19 cellular contexts compared by ENCODE assay signal in the genomic region with DNA sequence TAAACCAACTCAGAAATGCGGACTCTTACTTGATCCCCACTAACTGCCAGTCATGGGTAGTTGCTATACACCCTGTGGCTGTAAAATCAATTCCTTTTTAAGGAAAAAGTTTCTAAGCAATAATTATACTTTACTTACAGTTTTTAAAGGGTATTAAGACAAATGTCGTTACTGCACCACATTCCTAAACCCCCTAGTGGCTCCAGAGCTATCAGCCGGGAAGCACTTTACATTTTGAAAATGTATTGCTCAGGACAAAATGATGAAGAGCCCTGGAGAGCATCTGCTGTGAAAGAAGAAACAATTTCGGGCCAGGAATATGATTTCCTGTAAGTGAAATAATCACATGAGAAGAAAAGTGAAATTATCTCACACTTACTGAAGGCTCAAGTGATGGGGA. TPM values are rescaled to one million over a fixed set of nuclear protein-coding genes. Genes with fewer than 3 reads are reported as not detected.
A peak's percentile ranks its signal among the peaks of the same experiment; 100 is the strongest.
DNase-seq lines count a peak whose midpoint lies in the region; ATAC-seq and TF ChIP-seq lines count a peak whose summit lies in the region.
"Had no signal": no experiment of that assay in that cellular context is flagged by ENCODE, and none has a peak within 500 bp of the region (broad histone marks: within the 10 kb centered on the region; RNA-seq: fewer than 3 reads in every experiment).

No MANE protein-coding gene starts in this region.

- peak; percentile 20 to 55; a peak in 2 of 4 replicates for TF ChIP-seq CTCF in GM23338 (conservative IDR thresholded peaks at IDR 0.05; ENCODE audit: low read depth in 2 of 2)
- TF ChIP-seq CTCF in WTC11 (IDR thresholded peaks at IDR 0.05): no peak
- TF ChIP-seq CTCF in glutamatergic neuron (IDR thresholded peaks at IDR 0.05; ENCODE audit: partially characterized antibody, unreplicated experiment): no peak
- peak; percentile 32 for TF ChIP-seq CTCF in type B pancreatic cell (conservative IDR thresholded peaks at IDR 0.05)

- POLR2A ChIA-PET in WTC11 (lab: Charles Lee): no interaction called here
- POLR2A ChIA-PET in activated CD4-positive, alpha-beta T cell treated with anti-CD3 and anti-CD28 coated beads, Interleukin-2, amount 10 ng/mL, durations not matched to agents 7 days and 5 days (lab: Charles Lee): no interaction called here
- POLR2A ChIA-PET in activated CD4-positive, alpha-beta memory T cell treated with anti-CD3 and anti-CD28 coated beads for 36 hours (lab: Charles Lee): no interaction called here

- H3K4me1 Mint-ChIP-seq in GM23338 (peaks cover 4% of the 10 kb centered on the region), WTC11 (peaks cover 5% of the 10 kb centered on the region), glutamatergic neuron (ENCODE audit: low read depth, unreplicated experiment) (peaks cover 14% of the 10 kb centered on the region), type B pancreatic cell (ENCODE audit: unreplicated experiment) (peaks cover 27% of the 10 kb centered on the region)
- no peaks in the 10 kb centered on the region for H3K4me1 Mint-ChIP-seq in activated CD4-positive, alpha-beta T cell treated with anti-CD3 and anti-CD28 coated beads, Interleukin-2, amount 10 ng/mL, durations not matched to agents 7 days and 5 days
- no peaks in the 10 kb centered on the region for H3K4me1 Mint-ChIP-seq in activated CD4-positive, alpha-beta memory T cell treated with anti-CD3 and anti-CD28 coated beads for 36 hours (ENCODE audit: low read depth)
- H3K4me1 Mint-ChIP-seq: CD4-positive, CD25-positive, alpha-beta regulatory T cell had no signal

- no peak; the same call in 2 of the 3 replicates for ATAC-seq in GM23338
- ATAC-seq in WTC11: peak; percentile 28; the same call in 1 of the 2 replicates
- no peak for ATAC-seq in GM19467 (IDR thresholded peaks at IDR 0.05; ENCODE audit: unreplicated experiment)
- ATAC-seq: A549; CD8-positive, alpha-beta T cell had no signal

- no peak overlapping the region for H3K4me3 ChIP-seq in GM23338
- H3K4me3 ChIP-seq: A549, GM23248 had no signal

- H3K9me3 Mint-ChIP-seq in GM23338 (no peaks in the 10 kb centered on the region), WTC11 (0 out of 2 replicates have a peak, but pooled peaks cover 3% of the 10 kb centered on the region), glutamatergic neuron (ENCODE audit: unreplicated experiment) (no peaks in the 10 kb centered on the region), type B pancreatic cell (peaks cover 4% of the 10 kb centered on the region)
- H3K9me3 Mint-ChIP-seq in activated CD4-positive, alpha-beta T cell treated with anti-CD3 and anti-CD28 coated beads, Interleukin-2, amount 10 ng/mL, durations not matched to agents 7 days and 5 days: peaks cover 2% of the 10 kb centered on the region
- no peaks in the 10 kb centered on the region for H3K9me3 Mint-ChIP-seq in activated CD4-positive, alpha-beta memory T cell treated with anti-CD3 and anti-CD28 coated beads for 36 hours

- 0 out of 2 replicates have a peak, but pooled peaks cover 6% of the 10 kb centered on the region for H3K4me1 ChIP-seq in GM23338 (ENCODE audit: insufficient read depth)
- H3K4me1 ChIP-seq: A549, Caco-2 had no signal

- no peak overlapping the region for H3K4me2 ChIP-seq in GM23338
- H3K4me2 ChIP-seq: A549 had no signal

- no peaks in the 10 kb centered on the region for H4K20me1 ChIP-seq in GM23338 (replicated peaks; ENCODE audit: insufficient read depth)

- H3K9me2 ChIP-seq in GM23338 (ENCODE audit: insufficient read depth): no peaks in the 10 kb centered on the region; the same call in 1 of the 2 replicates

- intact Hi-C loops in activated CD4-positive, alpha-beta memory T cell treated with anti-CD3 and anti-CD28 coated beads for 36 hours (cut with micrococcal nuclease): no loop called here

- H3F3A ChIP-seq in GM23338 (replicated peaks; ENCODE audit: low read depth): no peaks in the 10 kb centered on the region

- H3K79me2 ChIP-seq in GM23338 (replicated peaks; ENCODE audit: insufficient read depth): no peaks in the 10 kb centered on the region

- H3K27me3 Mint-ChIP-seq in GM23338 (ENCODE audit: insufficient read depth, low read depth, poor library complexity) (no peaks in the 10 kb centered on the region), WTC11 (ENCODE audit: low read depth) (no peaks in the 10 kb centered on the region), glutamatergic neuron (ENCODE audit: unreplicated experiment) (peaks cover 2% of the 10 kb centered on the region), type B pancreatic cell (peaks cover 35% of the 10 kb centered on the region)
- no peaks in the 10 kb centered on the region for H3K27me3 Mint-ChIP-seq in activated CD4-positive, alpha-beta T cell treated with anti-CD3 and anti-CD28 coated beads, Interleukin-2, amount 10 ng/mL, durations not matched to agents 7 days and 5 days
- no peaks in the 10 kb centered on the region for H3K27me3 Mint-ChIP-seq in activated CD4-positive, alpha-beta memory T cell treated with anti-CD3 and anti-CD28 coated beads for 36 hours
- H3K27me3 Mint-ChIP-seq: CD4-positive, CD25-positive, alpha-beta regulatory T cell had no signal

- H3K4me3 Mint-ChIP-seq in GM23338 (no peak overlapping the region), WTC11 (no peak overlapping the region), glutamatergic neuron (ENCODE audit: unreplicated experiment) (no peak overlapping the region), type B pancreatic cell (no peak overlapping the region)
- H3K4me3 Mint-ChIP-seq in activated CD4-positive, alpha-beta T cell treated with anti-CD3 and anti-CD28 coated beads, Interleukin-2, amount 10 ng/mL, durations not matched to agents 7 days and 5 days: no peak overlapping the region
- H3K4me3 Mint-ChIP-seq in activated CD4-positive, alpha-beta memory T cell treated with anti-CD3 and anti-CD28 coated beads for 36 hours: no peak overlapping the region
- H3K4me3 Mint-ChIP-seq: CD4-positive, CD25-positive, alpha-beta regulatory T cell; CD8-positive, alpha-beta T cell had no signal

- H3K36me3 Mint-ChIP-seq in GM23338 (ENCODE audit: low read depth) (no peaks in the 10 kb centered on the region; the same call in 2 of the 3 replicates), WTC11 (no peaks in the 10 kb centered on the region), glutamatergic neuron (ENCODE audit: unreplicated experiment) (peaks cover 7% of the 10 kb centered on the region), type B pancreatic cell (peaks cover 11% of the 10 kb centered on the region)
- no peaks in the 10 kb centered on the region for H3K36me3 Mint-ChIP-seq in activated CD4-positive, alpha-beta T cell treated with anti-CD3 and anti-CD28 coated beads, Interleukin-2, amount 10 ng/mL, durations not matched to agents 7 days and 5 days (ENCODE audit: low read depth)
- H3K36me3 Mint-ChIP-seq in activated CD4-positive, alpha-beta memory T cell treated with anti-CD3 and anti-CD28 coated beads for 36 hours: no peaks in the 10 kb centered on the region
- H3K36me3 Mint-ChIP-seq: CD4-positive, CD25-positive, alpha-beta regulatory T cell; CD8-positive, alpha-beta T cell had no signal

- H3K27me3 ChIP-seq in GM23338 (ENCODE audit: insufficient read depth): no peaks in the 10 kb centered on the region

- H3K36me3 ChIP-seq in GM23338 (ENCODE audit: insufficient read depth): no peaks in the 10 kb centered on the region

- no peak overlapping the region for H3K27ac ChIP-seq in GM23338 (ENCODE audit: low read depth)
- H3K27ac ChIP-seq: A549, GM23248 had no signal

- H2AFZ ChIP-seq in GM23338: no peak overlapping the region
- H2AFZ ChIP-seq: GM23248 had no signal

- CTCF ChIA-PET in WTC11 (lab: Charles Lee): interaction anchor here (1.0 to 1.2 kb wide), 5 partner anchors 8 to 24 kb away, joined by 3 to 10 read pairs (median 5); no protein-coding TSS in a partner anchor
- CTCF ChIA-PET in activated CD4-positive, alpha-beta T cell treated with anti-CD3 and anti-CD28 coated beads, Interleukin-2, amount 10 ng/mL, durations not matched to agents 7 days and 5 days (lab: Charles Lee): no interaction called here
- CTCF ChIA-PET in activated CD4-positive, alpha-beta memory T cell treated with anti-CD3 and anti-CD28 coated beads for 36 hours (lab: Charles Lee): no interaction called here

- DNase-seq in GM23338 (ENCODE audit: low spot score) (peak; percentile 41), WTC11 (ENCODE audit: low spot score) (no peak), glutamatergic neuron (no peak), type B pancreatic cell (ENCODE audit: extremely low spot score, unreplicated experiment) (no peak)
- no peak for DNase-seq in activated CD4-positive, alpha-beta T cell treated with anti-CD3 and anti-CD28 coated beads, Interleukin-2, amount 10 ng/mL, durations not matched to agents 7 days and 5 days
- DNase-seq in activated CD4-positive, alpha-beta memory T cell treated with anti-CD3 and anti-CD28 coated beads for 36 hours: no peak
- DNase-seq: 8988T; C1 segment of cervical spinal cord; Caco-2; CD4-positive, CD25-positive, alpha-beta regulatory T cell; CD8-positive, alpha-beta T cell; DMS 273 treated with DMSO at 0.1 percent for 48 hours; DMS79; EL; GDM1; GM23248; HCEC 1CT had no signal

- no peak overlapping the region for H3K27ac Mint-ChIP-seq in GM23338
- H3K27ac Mint-ChIP-seq in WTC11: no peak overlapping the region
- H3K27ac Mint-ChIP-seq in glutamatergic neuron (ENCODE audit: unreplicated experiment): peak overlapping the region; percentile 84
- H3K27ac Mint-ChIP-seq in type B pancreatic cell: no peak overlapping the region
- H3K27ac Mint-ChIP-seq in activated CD4-positive, alpha-beta T cell treated with anti-CD3 and anti-CD28 coated beads, Interleukin-2, amount 10 ng/mL, durations not matched to agents 7 days and 5 days: no peak overlapping the region
- no peak overlapping the region for H3K27ac Mint-ChIP-seq in activated CD4-positive, alpha-beta memory T cell treated with anti-CD3 and anti-CD28 coated beads for 36 hours
- H3K27ac Mint-ChIP-seq: CD4-positive, CD25-positive, alpha-beta regulatory T cell; CD8-positive, alpha-beta T cell had no signal

TF ChIP-seq in GM23338, 12 proteins besides CTCF, POLR2A, EP300 and RAD21 (continues in another document):
- TF ChIP-seq EZH2phosphoT487 (IDR thresholded peaks at IDR 0.05; ENCODE audit: unreplicated experiment) (no peak), JUNB (IDR thresholded peaks at IDR 0.05; ENCODE audit: unreplicated experiment) (no peak), EZH2 (IDR thresholded peaks at IDR 0.05; ENCODE audit: low read depth, unreplicated experiment) (no peak)

RNA-seq across cellular contexts. Expression of a gene that starts 36.7 kb away (rescaled TPM):
- total RNA-seq in GM23338 (2014; rRNA removed; shearing (Covaris generic)): 57.7 and 62.8 TPM in 2 replicates
- 12.2 and 13.1 TPM in 2 replicates for polyA plus RNA-seq in GM23338 (2016; fragmentation: Nextera tagmentation; extraction: Ambion mirVana)
- total RNA-seq in WTC11 (2021) (15.4 to 18.5 TPM (median 15.5 TPM) in 3 replicates), glutamatergic neuron (ENCODE audit: unreplicated experiment) (63.9 TPM), type B pancreatic cell (ENCODE audit: low replicate concordance) (11.4 and 47.1 TPM in 2 replicates)
- not detected for total RNA-seq in activated CD4-positive, alpha-beta T cell treated with anti-CD3 and anti-CD28 coated beads, Interleukin-2, amount 10 ng/mL, durations not matched to agents 7 days and 5 days
- total RNA-seq in activated CD4-positive, alpha-beta memory T cell treated with anti-CD3 and anti-CD28 coated beads for 36 hours: not detected
- total RNA-seq: Caco-2; CD4-positive, CD25-positive, alpha-beta regulatory T cell; CD8-positive, alpha-beta T cell had no signal
- polyA plus RNA-seq: CD4-positive, CD25-positive, alpha-beta regulatory T cell had no signal

Comparison
In these comparisons a context has a peak if more than half of its experiments do, and no peak if none do; other contexts are left out.
1. CTCF ChIP-seq: peak in GM23338 (2 of 2) and type B pancreatic cell (single experiment); none in WTC11 (single experiment) and glutamatergic neuron (single experiment).
2. RNA of a gene that starts 36.7 kb away (total RNA-seq): 63.9 TPM in glutamatergic neuron (single experiment), 57.7 to 62.8 TPM in GM23338, 11.4 to 47.1 TPM in type B pancreatic cell and 15.4 to 18.5 TPM in WTC11; not detected in activated CD4-positive, alpha-beta T cell treated with anti-CD3 and anti-CD28 coated beads, Interleukin-2, amount 10 ng/mL, durations not matched to agents 7 days and 5 days and not detected in activated CD4-positive, alpha-beta memory T cell treated with anti-CD3 and anti-CD28 coated beads for 36 hours; every median in the first group is over 10 times any median in the second.